1 cellular context compared by ENCODE assay signal in genomic region chr2:54723300-54724149, GRCh38.
TF ChIP-seq lines count a peak whose summit lies in the region.

Gene EML6, plus strand, starts transcription at chr2:54723662. Its CDS starts 1,400 bp downstream, at chr2:54725062.

TF ChIP-seq in K562, 482 proteins besides CTCF, POLR2A, EP300 and RAD21 (continued from another document and continues in another):
- TF ChIP-seq CEBPG (CRISPR knock-in tag; IDR thresholded peaks at IDR 0.05): no peak
- TF ChIP-seq CEBPG (tag; conservative IDR thresholded peaks at IDR 0.05 in 1 of 2, IDR thresholded peaks at IDR 0.05 in 1 of 2): no peak
- no peak for TF ChIP-seq TFE3 (CRISPR knock-in tag; IDR thresholded peaks at IDR 0.05)
- TF ChIP-seq GTF2E2 (tag; IDR thresholded peaks at IDR 0.05): no peak
- no peak for TF ChIP-seq ZNF212 (CRISPR knock-in tag; IDR thresholded peaks at IDR 0.05)
- peak; percentile 99 for TF ChIP-seq ZNF143 (CRISPR knock-in tag; IDR thresholded peaks at IDR 0.05)
- no peak for TF ChIP-seq BRD9 (IDR thresholded peaks at IDR 0.05; ENCODE audit: low read depth, partially characterized antibody)
- TF ChIP-seq HDAC3 (IDR thresholded peaks at IDR 0.05; ENCODE audit: borderline replicate concordance, partially characterized antibody): no peak
- peak; percentile 60; the same call in 1 of the 2 replicates for TF ChIP-seq MYC (IDR thresholded peaks at IDR 0.05; ENCODE audit: low read depth, low read length)
- no peak for TF ChIP-seq MYC (CRISPR knock-in tag; IDR thresholded peaks at IDR 0.05; ENCODE audit: borderline replicate concordance, low read depth)
- peak; percentile 63 for TF ChIP-seq ZBTB12 (CRISPR knock-in tag; IDR thresholded peaks at IDR 0.05)
- TF ChIP-seq TFAM (CRISPR knock-in tag; conservative IDR thresholded peaks at IDR 0.05): no peak
- no peak for TF ChIP-seq POLR2AphosphoS2 (IDR thresholded peaks at IDR 0.05; ENCODE audit: low read length)
- TF ChIP-seq HNRNPK (IDR thresholded peaks at IDR 0.05; ENCODE audit: low read depth, low read length, poor library complexity, severe bottlenecking): peak; percentile 26
- peak; percentile 87 for TF ChIP-seq CXXC5 (CRISPR knock-in tag; IDR thresholded peaks at IDR 0.05)
- TF ChIP-seq HDGF (IDR thresholded peaks at IDR 0.05): no peak
- TF ChIP-seq, protein P1, sequence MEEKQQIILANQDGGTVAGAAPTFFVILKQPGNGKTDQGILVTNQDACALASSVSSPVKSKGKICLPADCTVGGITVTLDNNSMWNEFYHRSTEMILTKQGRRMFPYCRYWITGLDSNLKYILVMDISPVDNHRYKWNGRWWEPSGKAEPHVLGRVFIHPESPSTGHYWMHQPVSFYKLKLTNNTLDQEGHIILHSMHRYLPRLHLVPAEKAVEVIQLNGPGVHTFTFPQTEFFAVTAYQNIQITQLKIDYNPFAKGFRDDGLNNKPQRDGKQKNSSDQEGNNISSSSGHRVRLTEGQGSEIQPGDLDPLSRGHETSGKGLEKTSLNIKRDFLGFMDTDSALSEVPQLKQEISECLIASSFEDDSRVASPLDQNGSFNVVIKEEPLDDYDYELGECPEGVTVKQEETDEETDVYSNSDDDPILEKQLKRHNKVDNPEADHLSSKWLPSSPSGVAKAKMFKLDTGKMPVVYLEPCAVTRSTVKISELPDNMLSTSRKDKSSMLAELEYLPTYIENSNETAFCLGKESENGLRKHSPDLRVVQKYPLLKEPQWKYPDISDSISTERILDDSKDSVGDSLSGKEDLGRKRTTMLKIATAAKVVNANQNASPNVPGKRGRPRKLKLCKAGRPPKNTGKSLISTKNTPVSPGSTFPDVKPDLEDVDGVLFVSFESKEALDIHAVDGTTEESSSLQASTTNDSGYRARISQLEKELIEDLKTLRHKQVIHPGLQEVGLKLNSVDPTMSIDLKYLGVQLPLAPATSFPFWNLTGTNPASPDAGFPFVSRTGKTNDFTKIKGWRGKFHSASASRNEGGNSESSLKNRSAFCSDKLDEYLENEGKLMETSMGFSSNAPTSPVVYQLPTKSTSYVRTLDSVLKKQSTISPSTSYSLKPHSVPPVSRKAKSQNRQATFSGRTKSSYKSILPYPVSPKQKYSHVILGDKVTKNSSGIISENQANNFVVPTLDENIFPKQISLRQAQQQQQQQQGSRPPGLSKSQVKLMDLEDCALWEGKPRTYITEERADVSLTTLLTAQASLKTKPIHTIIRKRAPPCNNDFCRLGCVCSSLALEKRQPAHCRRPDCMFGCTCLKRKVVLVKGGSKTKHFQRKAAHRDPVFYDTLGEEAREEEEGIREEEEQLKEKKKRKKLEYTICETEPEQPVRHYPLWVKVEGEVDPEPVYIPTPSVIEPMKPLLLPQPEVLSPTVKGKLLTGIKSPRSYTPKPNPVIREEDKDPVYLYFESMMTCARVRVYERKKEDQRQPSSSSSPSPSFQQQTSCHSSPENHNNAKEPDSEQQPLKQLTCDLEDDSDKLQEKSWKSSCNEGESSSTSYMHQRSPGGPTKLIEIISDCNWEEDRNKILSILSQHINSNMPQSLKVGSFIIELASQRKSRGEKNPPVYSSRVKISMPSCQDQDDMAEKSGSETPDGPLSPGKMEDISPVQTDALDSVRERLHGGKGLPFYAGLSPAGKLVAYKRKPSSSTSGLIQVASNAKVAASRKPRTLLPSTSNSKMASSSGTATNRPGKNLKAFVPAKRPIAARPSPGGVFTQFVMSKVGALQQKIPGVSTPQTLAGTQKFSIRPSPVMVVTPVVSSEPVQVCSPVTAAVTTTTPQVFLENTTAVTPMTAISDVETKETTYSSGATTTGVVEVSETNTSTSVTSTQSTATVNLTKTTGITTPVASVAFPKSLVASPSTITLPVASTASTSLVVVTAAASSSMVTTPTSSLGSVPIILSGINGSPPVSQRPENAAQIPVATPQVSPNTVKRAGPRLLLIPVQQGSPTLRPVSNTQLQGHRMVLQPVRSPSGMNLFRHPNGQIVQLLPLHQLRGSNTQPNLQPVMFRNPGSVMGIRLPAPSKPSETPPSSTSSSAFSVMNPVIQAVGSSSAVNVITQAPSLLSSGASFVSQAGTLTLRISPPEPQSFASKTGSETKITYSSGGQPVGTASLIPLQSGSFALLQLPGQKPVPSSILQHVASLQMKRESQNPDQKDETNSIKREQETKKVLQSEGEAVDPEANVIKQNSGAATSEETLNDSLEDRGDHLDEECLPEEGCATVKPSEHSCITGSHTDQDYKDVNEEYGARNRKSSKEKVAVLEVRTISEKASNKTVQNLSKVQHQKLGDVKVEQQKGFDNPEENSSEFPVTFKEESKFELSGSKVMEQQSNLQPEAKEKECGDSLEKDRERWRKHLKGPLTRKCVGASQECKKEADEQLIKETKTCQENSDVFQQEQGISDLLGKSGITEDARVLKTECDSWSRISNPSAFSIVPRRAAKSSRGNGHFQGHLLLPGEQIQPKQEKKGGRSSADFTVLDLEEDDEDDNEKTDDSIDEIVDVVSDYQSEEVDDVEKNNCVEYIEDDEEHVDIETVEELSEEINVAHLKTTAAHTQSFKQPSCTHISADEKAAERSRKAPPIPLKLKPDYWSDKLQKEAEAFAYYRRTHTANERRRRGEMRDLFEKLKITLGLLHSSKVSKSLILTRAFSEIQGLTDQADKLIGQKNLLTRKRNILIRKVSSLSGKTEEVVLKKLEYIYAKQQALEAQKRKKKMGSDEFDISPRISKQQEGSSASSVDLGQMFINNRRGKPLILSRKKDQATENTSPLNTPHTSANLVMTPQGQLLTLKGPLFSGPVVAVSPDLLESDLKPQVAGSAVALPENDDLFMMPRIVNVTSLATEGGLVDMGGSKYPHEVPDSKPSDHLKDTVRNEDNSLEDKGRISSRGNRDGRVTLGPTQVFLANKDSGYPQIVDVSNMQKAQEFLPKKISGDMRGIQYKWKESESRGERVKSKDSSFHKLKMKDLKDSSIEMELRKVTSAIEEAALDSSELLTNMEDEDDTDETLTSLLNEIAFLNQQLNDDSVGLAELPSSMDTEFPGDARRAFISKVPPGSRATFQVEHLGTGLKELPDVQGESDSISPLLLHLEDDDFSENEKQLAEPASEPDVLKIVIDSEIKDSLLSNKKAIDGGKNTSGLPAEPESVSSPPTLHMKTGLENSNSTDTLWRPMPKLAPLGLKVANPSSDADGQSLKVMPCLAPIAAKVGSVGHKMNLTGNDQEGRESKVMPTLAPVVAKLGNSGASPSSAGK (IDR thresholded peaks at IDR 0.05): no peak
- no peak for TF ChIP-seq HDAC6 (IDR thresholded peaks at IDR 0.05; ENCODE audit: low read depth, low read length)
- no peak for TF ChIP-seq BMI1 (IDR thresholded peaks at IDR 0.05; ENCODE audit: low read length)
- TF ChIP-seq, protein P2, sequence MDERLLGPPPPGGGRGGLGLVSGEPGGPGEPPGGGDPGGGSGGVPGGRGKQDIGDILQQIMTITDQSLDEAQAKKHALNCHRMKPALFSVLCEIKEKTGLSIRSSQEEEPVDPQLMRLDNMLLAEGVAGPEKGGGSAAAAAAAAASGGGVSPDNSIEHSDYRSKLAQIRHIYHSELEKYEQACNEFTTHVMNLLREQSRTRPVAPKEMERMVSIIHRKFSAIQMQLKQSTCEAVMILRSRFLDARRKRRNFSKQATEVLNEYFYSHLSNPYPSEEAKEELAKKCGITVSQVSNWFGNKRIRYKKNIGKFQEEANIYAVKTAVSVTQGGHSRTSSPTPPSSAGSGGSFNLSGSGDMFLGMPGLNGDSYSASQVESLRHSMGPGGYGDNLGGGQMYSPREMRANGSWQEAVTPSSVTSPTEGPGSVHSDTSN (CRISPR knock-in tag; IDR thresholded peaks at IDR 0.05; ENCODE audit: low read depth): no peak
- TF ChIP-seq, protein P2 (tag; conservative IDR thresholded peaks at IDR 0.05; ENCODE audit: low read depth): no peak
- TF ChIP-seq KDM5B (IDR thresholded peaks at IDR 0.05; ENCODE audit: insufficient replicate concordance, low read depth, low read length): no peak
- no peak for TF ChIP-seq FOXK1 (CRISPR knock-in tag; IDR thresholded peaks at IDR 0.05; ENCODE audit: borderline replicate concordance)
- TF ChIP-seq MXI1 (IDR thresholded peaks at IDR 0.05; ENCODE audit: low read depth, low read length): 0 out of 2 replicates have a peak, but pooled peaks have one; percentile 65
- TF ChIP-seq ZNF830 (CRISPR knock-in tag; IDR thresholded peaks at IDR 0.05): 0 out of 2 replicates have a peak, but pooled peaks have one; percentile 17
- TF ChIP-seq, protein P3, sequence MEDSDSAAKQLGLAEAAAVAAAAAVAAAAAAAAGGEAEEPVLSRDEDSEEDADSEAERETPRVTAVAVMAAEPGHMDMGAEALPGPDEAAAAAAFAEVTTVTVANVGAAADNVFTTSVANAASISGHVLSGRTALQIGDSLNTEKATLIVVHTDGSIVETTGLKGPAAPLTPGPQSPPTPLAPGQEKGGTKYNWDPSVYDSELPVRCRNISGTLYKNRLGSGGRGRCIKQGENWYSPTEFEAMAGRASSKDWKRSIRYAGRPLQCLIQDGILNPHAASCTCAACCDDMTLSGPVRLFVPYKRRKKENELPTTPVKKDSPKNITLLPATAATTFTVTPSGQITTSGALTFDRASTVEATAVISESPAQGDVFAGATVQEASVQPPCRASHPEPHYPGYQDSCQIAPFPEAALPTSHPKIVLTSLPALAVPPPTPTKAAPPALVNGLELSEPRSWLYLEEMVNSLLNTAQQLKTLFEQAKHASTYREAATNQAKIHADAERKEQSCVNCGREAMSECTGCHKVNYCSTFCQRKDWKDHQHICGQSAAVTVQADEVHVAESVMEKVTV (CRISPR knock-in tag; IDR thresholded peaks at IDR 0.05): no peak
- peak; percentile 90 for TF ChIP-seq HNRNPLL (IDR thresholded peaks at IDR 0.05; ENCODE audit: low read depth, low read length, poor library complexity, severe bottlenecking)
- TF ChIP-seq CCAR2 (IDR thresholded peaks at IDR 0.05; ENCODE audit: low read depth, low read length): no peak
- no peak for TF ChIP-seq CHD1 (IDR thresholded peaks at IDR 0.05; ENCODE audit: low read length)
- TF ChIP-seq ETV5 (CRISPR knock-in tag; IDR thresholded peaks at IDR 0.05; ENCODE audit: low read depth): no peak
- peak; percentile 30 for TF ChIP-seq RB1 (IDR thresholded peaks at IDR 0.05; ENCODE audit: low read depth)
- TF ChIP-seq, protein P4, sequence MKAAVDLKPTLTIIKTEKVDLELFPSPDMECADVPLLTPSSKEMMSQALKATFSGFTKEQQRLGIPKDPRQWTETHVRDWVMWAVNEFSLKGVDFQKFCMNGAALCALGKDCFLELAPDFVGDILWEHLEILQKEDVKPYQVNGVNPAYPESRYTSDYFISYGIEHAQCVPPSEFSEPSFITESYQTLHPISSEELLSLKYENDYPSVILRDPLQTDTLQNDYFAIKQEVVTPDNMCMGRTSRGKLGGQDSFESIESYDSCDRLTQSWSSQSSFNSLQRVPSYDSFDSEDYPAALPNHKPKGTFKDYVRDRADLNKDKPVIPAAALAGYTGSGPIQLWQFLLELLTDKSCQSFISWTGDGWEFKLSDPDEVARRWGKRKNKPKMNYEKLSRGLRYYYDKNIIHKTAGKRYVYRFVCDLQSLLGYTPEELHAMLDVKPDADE (conservative IDR thresholded peaks at IDR 0.05; ENCODE audit: control insufficient read depth, low read depth, low read length): peak; percentile 98
- TF ChIP-seq TARDBP (IDR thresholded peaks at IDR 0.05): 0 out of 2 replicates have a peak, but pooled peaks have one; percentile 50
- no peak for TF ChIP-seq RBM15 (IDR thresholded peaks at IDR 0.05; ENCODE audit: insufficient read depth, low read length)
- TF ChIP-seq SREBF1 (IDR thresholded peaks at IDR 0.05; ENCODE audit: borderline replicate concordance, low read depth, low read length): 0 out of 2 replicates have a peak, but pooled peaks have one; percentile 48
- no peak for TF ChIP-seq ZNF589 (CRISPR knock-in tag; IDR thresholded peaks at IDR 0.05; ENCODE audit: low read depth)
- TF ChIP-seq ZNF707 (CRISPR knock-in tag; conservative IDR thresholded peaks at IDR 0.05): no peak
- TF ChIP-seq STAT5B (CRISPR knock-in tag; IDR thresholded peaks at IDR 0.05): no peak
- peak; percentile 29; the same call in 1 of the 2 replicates for TF ChIP-seq PHF8 (IDR thresholded peaks at IDR 0.05; ENCODE audit: borderline replicate concordance, low read length)
- TF ChIP-seq ZBTB17 (CRISPR knock-in tag; IDR thresholded peaks at IDR 0.05): no peak
- peak; percentile 55; the same call in 1 of the 2 replicates for TF ChIP-seq ZNF175 (CRISPR knock-in tag; IDR thresholded peaks at IDR 0.05; ENCODE audit: low read depth)
- no peak for TF ChIP-seq ZNF239 (CRISPR knock-in tag; IDR thresholded peaks at IDR 0.05)
- no peak for TF ChIP-seq ZNF347 (CRISPR knock-in tag; IDR thresholded peaks at IDR 0.05; ENCODE audit: low read depth)
- TF ChIP-seq ZNF324 (CRISPR knock-in tag; IDR thresholded peaks at IDR 0.05): no peak
- no peak for TF ChIP-seq U2AF2 (optimal IDR thresholded peaks at IDR 0.05; ENCODE audit: low read depth, low read length)
